Comparison of ENCODE assay signal across 4 cellular contexts in the genomic region with DNA sequence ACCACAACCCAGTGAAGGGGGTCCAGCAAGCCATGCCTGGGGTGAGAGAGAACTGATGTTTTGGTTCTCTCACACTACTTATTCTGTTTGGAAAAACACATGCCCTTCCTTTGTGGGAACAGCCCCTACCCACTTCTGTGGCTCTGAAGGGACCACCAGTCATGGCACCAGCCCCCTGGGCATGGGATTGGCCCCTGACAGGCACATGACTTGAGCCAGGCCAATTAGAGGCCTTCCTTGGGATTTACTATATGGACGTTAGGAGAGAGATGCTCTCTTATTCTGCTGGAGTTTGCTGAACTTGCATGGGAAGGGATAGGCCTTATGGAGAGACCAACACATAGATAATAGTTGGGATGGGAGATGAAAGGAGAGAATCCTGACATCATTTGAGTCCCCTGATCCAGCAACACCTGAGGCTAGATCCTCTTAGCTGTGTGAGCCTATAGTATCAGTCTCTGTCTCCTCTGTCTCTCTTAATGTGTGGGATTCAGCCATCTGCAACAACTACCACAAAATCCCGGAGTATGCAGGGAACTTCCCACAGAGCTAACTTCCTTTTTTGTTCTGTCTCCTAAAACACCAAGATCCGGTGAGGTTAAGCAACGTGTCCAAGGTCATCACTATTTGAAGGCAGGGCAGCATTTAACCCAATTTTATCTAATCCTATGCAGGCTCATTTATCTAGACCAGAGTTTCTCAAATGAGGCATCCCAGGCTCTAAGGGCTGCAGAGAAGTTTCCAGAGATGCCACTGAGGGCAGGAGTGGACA. TPM values are rescaled to one million over a fixed set of nuclear protein-coding genes. Genes with fewer than 3 reads are reported as not detected.
"Had no signal": no experiment of that assay in that cellular context is flagged by ENCODE, and none has a peak within 500 bp of the region (broad histone marks: within the 10 kb centered on the region; RNA-seq: fewer than 3 reads in every experiment).

No MANE protein-coding gene starts in this region.

RNA-seq across cellular contexts. Expression of gene ABCC6, which starts 16.0 kb away (rescaled TPM):
- total RNA-seq: activated CD8-positive, alpha-beta memory T cell treated with anti-CD3 and anti-CD28 coated beads for 36 hours; activated T-cell treated with anti-CD3 and anti-CD28 coated beads, Interleukin-2, amount 50 U/mL, for 4 hours; activated T-helper 2 cell treated with anti-CD3 and anti-CD28 coated beads, Interferon-gamma antibody, Interleukin-2, Interleukin-4, amounts not matched to agents 10 μg/mL and 5 μg/mL and 100 μg/mL, durations not matched to agents 14 hours and 24 hours and 36 hours; T-helper 2 cell treated with Interferon-gamma antibody and Interleukin-4, amounts not matched to agents 100 ng/mL and 5 ng/mL, for 36 hours had no signal
